ENCODE assay signal across 1 cellular context in the genomic region with DNA sequence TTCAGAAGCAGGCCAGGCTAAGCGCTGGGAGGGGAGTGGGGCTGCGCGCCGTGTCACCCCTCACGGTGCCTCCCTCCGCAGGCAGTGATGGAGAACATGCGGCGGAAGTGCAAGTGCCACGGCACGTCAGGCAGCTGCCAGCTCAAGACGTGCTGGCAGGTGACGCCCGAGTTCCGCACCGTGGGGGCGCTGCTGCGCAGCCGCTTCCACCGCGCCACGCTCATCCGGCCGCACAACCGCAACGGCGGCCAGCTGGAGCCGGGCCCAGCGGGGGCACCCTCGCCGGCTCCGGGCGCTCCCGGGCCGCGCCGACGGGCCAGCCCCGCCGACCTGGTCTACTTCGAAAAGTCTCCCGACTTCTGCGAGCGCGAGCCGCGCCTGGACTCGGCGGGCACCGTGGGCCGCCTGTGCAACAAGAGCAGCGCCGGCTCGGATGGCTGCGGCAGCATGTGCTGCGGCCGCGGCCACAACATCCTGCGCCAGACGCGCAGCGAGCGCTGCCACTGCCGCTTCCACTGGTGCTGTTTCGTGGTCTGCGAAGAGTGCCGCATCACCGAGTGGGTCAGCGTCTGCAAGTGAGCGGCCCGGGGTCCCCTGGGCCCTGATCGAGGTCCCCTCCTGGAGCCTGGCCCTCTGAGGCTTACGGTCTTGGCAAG.
TF ChIP-seq lines count a peak whose summit lies in the region.

No MANE protein-coding gene starts in this region.

TF ChIP-seq in HepG2, 621 proteins besides CTCF, POLR2A, EP300 and RAD21 (continued from another document and continues in another):
- TF ChIP-seq, protein P1, sequence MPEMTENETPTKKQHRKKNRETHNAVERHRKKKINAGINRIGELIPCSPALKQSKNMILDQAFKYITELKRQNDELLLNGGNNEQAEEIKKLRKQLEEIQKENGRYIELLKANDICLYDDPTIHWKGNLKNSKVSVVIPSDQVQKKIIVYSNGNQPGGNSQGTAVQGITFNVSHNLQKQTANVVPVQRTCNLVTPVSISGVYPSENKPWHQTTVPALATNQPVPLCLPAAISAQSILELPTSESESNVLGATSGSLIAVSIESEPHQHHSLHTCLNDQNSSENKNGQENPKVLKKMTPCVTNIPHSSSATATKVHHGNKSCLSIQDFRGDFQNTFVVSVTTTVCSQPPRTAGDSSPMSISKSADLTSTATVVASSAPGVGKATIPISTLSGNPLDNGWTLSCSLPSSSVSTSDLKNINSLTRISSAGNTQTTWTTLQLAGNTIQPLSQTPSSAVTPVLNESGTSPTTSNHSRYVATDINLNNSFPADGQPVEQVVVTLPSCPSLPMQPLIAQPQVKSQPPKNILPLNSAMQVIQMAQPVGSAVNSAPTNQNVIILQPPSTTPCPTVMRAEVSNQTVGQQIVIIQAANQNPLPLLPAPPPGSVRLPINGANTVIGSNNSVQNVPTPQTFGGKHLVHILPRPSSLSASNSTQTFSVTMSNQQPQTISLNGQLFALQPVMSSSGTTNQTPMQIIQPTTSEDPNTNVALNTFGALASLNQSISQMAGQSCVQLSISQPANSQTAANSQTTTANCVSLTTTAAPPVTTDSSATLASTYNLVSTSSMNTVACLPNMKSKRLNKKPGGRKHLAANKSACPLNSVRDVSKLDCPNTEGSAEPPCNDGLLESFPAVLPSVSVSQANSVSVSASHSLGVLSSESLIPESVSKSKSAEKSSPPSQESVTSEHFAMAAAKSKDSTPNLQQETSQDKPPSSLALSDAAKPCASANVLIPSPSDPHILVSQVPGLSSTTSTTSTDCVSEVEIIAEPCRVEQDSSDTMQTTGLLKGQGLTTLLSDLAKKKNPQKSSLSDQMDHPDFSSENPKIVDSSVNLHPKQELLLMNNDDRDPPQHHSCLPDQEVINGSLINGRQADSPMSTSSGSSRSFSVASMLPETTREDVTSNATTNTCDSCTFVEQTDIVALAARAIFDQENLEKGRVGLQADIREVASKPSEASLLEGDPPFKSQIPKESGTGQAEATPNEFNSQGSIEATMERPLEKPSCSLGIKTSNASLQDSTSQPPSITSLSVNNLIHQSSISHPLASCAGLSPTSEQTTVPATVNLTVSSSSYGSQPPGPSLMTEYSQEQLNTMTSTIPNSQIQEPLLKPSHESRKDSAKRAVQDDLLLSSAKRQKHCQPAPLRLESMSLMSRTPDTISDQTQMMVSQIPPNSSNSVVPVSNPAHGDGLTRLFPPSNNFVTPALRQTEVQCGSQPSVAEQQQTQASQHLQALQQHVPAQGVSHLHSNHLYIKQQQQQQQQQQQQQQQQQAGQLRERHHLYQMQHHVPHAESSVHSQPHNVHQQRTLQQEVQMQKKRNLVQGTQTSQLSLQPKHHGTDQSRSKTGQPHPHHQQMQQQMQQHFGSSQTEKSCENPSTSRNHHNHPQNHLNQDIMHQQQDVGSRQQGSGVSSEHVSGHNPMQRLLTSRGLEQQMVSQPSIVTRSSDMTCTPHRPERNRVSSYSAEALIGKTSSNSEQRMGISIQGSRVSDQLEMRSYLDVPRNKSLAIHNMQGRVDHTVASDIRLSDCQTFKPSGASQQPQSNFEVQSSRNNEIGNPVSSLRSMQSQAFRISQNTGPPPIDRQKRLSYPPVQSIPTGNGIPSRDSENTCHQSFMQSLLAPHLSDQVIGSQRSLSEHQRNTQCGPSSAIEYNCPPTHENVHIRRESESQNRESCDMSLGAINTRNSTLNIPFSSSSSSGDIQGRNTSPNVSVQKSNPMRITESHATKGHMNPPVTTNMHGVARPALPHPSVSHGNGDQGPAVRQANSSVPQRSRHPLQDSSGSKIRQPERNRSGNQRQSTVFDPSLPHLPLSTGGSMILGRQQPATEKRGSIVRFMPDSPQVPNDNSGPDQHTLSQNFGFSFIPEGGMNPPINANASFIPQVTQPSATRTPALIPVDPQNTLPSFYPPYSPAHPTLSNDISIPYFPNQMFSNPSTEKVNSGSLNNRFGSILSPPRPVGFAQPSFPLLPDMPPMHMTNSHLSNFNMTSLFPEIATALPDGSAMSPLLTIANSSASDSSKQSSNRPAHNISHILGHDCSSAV (CRISPR knock-in tag; IDR thresholded peaks at IDR 0.05; ENCODE audit: borderline replicate concordance): no peak
- TF ChIP-seq ZNF883 (CRISPR knock-in tag; IDR thresholded peaks at IDR 0.05; ENCODE audit: not compliant biosample characterization) (peak; percentile 61), MEIS2 (CRISPR knock-in tag; IDR thresholded peaks at IDR 0.05) (peak; percentile 78), STAT5B (CRISPR knock-in tag; IDR thresholded peaks at IDR 0.05) (no peak), ZFY (CRISPR knock-in tag; IDR thresholded peaks at IDR 0.05) (peak; percentile 70), HNRNPUL1 (IDR thresholded peaks at IDR 0.05; ENCODE audit: low read depth, low read length) (no peak), TOPORS (CRISPR knock-in tag; IDR thresholded peaks at IDR 0.05) (peak; percentile 56; the same call in 1 of the 2 replicates), SMYD3 (CRISPR knock-in tag; IDR thresholded peaks at IDR 0.05) (no peak), ZFP36L2 (CRISPR knock-in tag; IDR thresholded peaks at IDR 0.05) (no peak), SAFB2 (CRISPR knock-in tag; IDR thresholded peaks at IDR 0.05; ENCODE audit: borderline replicate concordance, low read depth) (peak; percentile 76), DNMT3B (CRISPR knock-in tag; conservative IDR thresholded peaks at IDR 0.05) (no peak), ZFX (CRISPR knock-in tag; IDR thresholded peaks at IDR 0.05; ENCODE audit: low read depth) (peak; percentile 75), FOXC1 (CRISPR knock-in tag; IDR thresholded peaks at IDR 0.05; ENCODE audit: borderline replicate concordance) (0 out of 2 replicates have a peak, but pooled peaks have one; percentile 30), THAP11 (CRISPR knock-in tag; IDR thresholded peaks at IDR 0.05) (peak; percentile 52; the same call in 1 of the 2 replicates), PCBP1 (IDR thresholded peaks at IDR 0.05; ENCODE audit: borderline replicate concordance, low read depth, low read length) (no peak), PHF8 (CRISPR knock-in tag; IDR thresholded peaks at IDR 0.05) (peak; percentile 30; the same call in 1 of the 2 replicates), KDM4B (CRISPR knock-in tag; IDR thresholded peaks at IDR 0.05) (no peak), ZNF354B (CRISPR knock-in tag; IDR thresholded peaks at IDR 0.05) (no peak; the same call in 1 of the 2 replicates), NFKB2 (CRISPR knock-in tag; IDR thresholded peaks at IDR 0.05; ENCODE audit: borderline replicate concordance) (peak; percentile 60; the same call in 1 of the 2 replicates), TBX2 (CRISPR knock-in tag; IDR thresholded peaks at IDR 0.05; ENCODE audit: borderline replicate concordance) (0 out of 2 replicates have a peak, but pooled peaks have one; percentile 31), RBFOX2 (IDR thresholded peaks at IDR 0.05; ENCODE audit: low read depth, low read length) (0 out of 2 replicates have a peak, but pooled peaks have one; percentile 24), TCF7 (IDR thresholded peaks at IDR 0.05; ENCODE audit: low read depth) (no peak), ZBTB20 (CRISPR knock-in tag; IDR thresholded peaks at IDR 0.05; ENCODE audit: borderline replicate concordance, low read depth) (no peak), NAIF1 (CRISPR knock-in tag; IDR thresholded peaks at IDR 0.05; ENCODE audit: borderline replicate concordance) (peak; percentile 91)
- TF ChIP-seq, protein P2, sequence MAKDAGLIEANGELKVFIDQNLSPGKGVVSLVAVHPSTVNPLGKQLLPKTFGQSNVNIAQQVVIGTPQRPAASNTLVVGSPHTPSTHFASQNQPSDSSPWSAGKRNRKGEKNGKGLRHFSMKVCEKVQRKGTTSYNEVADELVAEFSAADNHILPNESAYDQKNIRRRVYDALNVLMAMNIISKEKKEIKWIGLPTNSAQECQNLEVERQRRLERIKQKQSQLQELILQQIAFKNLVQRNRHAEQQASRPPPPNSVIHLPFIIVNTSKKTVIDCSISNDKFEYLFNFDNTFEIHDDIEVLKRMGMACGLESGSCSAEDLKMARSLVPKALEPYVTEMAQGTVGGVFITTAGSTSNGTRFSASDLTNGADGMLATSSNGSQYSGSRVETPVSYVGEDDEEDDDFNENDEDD (CRISPR knock-in tag; IDR thresholded peaks at IDR 0.05; ENCODE audit: borderline replicate concordance): 0 out of 2 replicates have a peak, but pooled peaks have one; percentile 17
- TF ChIP-seq, protein P3, sequence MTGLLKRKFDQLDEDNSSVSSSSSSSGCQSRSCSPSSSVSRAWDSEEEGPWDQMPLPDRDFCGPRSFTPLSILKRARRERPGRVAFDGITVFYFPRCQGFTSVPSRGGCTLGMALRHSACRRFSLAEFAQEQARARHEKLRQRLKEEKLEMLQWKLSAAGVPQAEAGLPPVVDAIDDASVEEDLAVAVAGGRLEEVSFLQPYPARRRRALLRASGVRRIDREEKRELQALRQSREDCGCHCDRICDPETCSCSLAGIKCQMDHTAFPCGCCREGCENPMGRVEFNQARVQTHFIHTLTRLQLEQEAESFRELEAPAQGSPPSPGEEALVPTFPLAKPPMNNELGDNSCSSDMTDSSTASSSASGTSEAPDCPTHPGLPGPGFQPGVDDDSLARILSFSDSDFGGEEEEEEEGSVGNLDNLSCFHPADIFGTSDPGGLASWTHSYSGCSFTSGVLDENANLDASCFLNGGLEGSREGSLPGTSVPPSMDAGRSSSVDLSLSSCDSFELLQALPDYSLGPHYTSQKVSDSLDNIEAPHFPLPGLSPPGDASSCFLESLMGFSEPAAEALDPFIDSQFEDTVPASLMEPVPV (CRISPR knock-in tag; IDR thresholded peaks at IDR 0.05): peak; percentile 36; the same call in 1 of the 2 replicates
- TF ChIP-seq, protein P4, sequence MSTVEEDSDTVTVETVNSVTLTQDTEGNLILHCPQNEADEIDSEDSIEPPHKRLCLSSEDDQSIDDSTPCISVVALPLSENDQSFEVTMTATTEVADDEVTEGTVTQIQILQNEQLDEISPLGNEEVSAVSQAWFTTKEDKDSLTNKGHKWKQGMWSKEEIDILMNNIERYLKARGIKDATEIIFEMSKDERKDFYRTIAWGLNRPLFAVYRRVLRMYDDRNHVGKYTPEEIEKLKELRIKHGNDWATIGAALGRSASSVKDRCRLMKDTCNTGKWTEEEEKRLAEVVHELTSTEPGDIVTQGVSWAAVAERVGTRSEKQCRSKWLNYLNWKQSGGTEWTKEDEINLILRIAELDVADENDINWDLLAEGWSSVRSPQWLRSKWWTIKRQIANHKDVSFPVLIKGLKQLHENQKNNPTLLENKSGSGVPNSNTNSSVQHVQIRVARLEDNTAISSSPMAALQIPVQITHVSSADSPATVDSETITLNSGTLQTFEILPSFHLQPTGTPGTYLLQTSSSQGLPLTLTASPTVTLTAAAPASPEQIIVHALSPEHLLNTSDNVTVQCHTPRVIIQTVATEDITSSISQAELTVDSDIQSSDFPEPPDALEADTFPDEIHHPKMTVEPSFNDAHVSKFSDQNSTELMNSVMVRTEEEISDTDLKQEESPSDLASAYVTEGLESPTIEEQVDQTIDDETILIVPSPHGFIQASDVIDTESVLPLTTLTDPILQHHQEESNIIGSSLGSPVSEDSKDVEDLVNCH (CRISPR knock-in tag; IDR thresholded peaks at IDR 0.05): no peak
- TF ChIP-seq, protein P5, sequence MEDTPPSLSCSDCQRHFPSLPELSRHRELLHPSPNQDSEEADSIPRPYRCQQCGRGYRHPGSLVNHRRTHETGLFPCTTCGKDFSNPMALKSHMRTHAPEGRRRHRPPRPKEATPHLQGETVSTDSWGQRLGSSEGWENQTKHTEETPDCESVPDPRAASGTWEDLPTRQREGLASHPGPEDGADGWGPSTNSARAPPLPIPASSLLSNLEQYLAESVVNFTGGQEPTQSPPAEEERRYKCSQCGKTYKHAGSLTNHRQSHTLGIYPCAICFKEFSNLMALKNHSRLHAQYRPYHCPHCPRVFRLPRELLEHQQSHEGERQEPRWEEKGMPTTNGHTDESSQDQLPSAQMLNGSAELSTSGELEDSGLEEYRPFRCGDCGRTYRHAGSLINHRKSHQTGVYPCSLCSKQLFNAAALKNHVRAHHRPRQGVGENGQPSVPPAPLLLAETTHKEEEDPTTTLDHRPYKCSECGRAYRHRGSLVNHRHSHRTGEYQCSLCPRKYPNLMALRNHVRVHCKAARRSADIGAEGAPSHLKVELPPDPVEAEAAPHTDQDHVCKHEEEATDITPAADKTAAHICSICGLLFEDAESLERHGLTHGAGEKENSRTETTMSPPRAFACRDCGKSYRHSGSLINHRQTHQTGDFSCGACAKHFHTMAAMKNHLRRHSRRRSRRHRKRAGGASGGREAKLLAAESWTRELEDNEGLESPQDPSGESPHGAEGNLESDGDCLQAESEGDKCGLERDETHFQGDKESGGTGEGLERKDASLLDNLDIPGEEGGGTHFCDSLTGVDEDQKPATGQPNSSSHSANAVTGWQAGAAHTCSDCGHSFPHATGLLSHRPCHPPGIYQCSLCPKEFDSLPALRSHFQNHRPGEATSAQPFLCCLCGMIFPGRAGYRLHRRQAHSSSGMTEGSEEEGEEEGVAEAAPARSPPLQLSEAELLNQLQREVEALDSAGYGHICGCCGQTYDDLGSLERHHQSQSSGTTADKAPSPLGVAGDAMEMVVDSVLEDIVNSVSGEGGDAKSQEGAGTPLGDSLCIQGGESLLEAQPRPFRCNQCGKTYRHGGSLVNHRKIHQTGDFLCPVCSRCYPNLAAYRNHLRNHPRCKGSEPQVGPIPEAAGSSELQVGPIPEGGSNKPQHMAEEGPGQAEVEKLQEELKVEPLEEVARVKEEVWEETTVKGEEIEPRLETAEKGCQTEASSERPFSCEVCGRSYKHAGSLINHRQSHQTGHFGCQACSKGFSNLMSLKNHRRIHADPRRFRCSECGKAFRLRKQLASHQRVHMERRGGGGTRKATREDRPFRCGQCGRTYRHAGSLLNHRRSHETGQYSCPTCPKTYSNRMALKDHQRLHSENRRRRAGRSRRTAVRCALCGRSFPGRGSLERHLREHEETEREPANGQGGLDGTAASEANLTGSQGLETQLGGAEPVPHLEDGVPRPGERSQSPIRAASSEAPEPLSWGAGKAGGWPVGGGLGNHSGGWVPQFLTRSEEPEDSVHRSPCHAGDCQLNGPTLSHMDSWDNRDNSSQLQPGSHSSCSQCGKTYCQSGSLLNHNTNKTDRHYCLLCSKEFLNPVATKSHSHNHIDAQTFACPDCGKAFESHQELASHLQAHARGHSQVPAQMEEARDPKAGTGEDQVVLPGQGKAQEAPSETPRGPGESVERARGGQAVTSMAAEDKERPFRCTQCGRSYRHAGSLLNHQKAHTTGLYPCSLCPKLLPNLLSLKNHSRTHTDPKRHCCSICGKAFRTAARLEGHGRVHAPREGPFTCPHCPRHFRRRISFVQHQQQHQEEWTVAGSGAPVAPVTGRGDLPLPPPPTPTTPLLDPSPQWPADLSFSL (CRISPR knock-in tag; IDR thresholded peaks at IDR 0.05): peak; percentile 66; the same call in 1 of the 2 replicates
- TF ChIP-seq, protein P6, sequence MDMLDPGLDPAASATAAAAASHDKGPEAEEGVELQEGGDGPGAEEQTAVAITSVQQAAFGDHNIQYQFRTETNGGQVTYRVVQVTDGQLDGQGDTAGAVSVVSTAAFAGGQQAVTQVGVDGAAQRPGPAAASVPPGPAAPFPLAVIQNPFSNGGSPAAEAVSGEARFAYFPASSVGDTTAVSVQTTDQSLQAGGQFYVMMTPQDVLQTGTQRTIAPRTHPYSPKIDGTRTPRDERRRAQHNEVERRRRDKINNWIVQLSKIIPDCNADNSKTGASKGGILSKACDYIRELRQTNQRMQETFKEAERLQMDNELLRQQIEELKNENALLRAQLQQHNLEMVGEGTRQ (IDR thresholded peaks at IDR 0.05; ENCODE audit: low read depth, low read length): peak; percentile 21; the same call in 1 of the 2 replicates
- TF ChIP-seq, protein P6 (CRISPR knock-in tag; IDR thresholded peaks at IDR 0.05; ENCODE audit: borderline replicate concordance): no peak
